8 cellular contexts compared by ENCODE assay signal in the genomic region with DNA sequence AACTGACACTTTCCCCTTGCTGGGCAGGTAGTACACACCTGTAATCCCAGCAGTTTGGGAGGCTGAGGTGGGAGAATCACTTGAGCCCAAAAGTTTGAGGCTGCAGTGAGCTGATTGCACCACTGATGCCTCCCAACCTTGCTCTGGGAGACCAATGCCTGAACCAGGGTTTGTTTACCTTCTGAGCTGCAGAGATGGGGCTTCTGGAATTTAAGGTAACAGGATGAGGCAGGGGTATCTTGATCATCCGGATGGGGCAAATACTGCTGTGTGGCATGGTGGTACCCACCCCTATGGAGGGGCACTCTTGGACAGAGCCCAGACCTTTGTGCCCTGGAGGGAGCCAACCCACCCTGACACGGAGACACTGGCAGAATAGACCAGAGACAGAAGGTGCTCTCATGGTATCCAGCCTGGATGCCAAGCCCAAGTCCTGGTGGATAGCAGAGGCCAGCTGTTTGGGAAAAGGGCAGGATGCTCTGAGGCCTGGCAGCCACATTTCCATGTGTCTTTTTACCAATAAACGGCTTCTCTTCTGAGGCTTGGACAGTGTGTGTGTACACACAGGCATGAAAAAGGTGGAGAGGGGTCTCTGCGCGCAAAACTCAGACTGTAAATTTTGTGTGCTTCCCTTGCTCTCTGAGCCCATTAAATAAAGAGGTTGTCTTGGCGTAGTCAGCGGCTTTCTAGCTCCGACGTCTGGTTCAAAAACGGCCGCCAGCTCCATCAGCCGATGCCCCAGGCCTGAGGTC. TPM values are rescaled to one million over a fixed set of nuclear protein-coding genes. Genes with fewer than 3 reads are reported as not detected.
DNase-seq lines count a peak whose midpoint lies in the region; ATAC-seq and TF ChIP-seq lines count a peak whose summit lies in the region.

No MANE protein-coding gene starts in this region.

- 12% methylated on average over 12 of the region's 12 CpGs for WGBS in mammary epithelial cell (ENCODE audit: low coverage, missing lambda C conversion rate)

- no peaks in the 10 kb centered on the region for H4K20me1 ChIP-seq in mammary epithelial cell (ENCODE audit: insufficient read depth, low read length)

- in situ Hi-C loops in mammary epithelial cell (cut with MboI; ENCODE audit: low sequenced_read_pairs in 2 of 2) = loop anchor here in 1 of 2 donors (25.0 kb wide), 1 partner anchor 312 kb away; a partner anchor contains a TSS

- H2AFZ ChIP-seq in mammary epithelial cell (ENCODE audit: low read depth, low read length) = peak overlapping the region; percentile 82

- BruUV-seq in A673 (replicated peaks; lab: Mats Ljungman, UMichigan) (no TSS peak), mammary epithelial cell (replicated peaks; lab: Mats Ljungman, UMichigan) (no TSS peak)

- dilution Hi-C loops in mammary epithelial cell (cut with HindIII; ENCODE audit: low sequenced_read_pairs) = loop anchor here (5.0 kb wide), 1 partner anchor 282 kb away; no protein-coding TSS in a partner anchor

- POLR2A ChIA-PET in A673 (lab: Charles Lee; ENCODE audit: low non-redundant PET) = no interaction called here

- H3K4me1 ChIP-seq in A673 (ENCODE audit: insufficient read depth, low read length, poor library complexity, severe bottlenecking) (peaks cover 26% of the 10 kb centered on the region), HUES48 (ENCODE audit: control insufficient read depth, insufficient read depth, low read length) (peaks cover 16% of the 10 kb centered on the region), mammary epithelial cell (ENCODE audit: insufficient read depth, low read length) (peaks cover 14% of the 10 kb centered on the region), mucosa of rectum (ENCODE audit: control insufficient read depth in 2 of 2, insufficient read depth in 2 of 2, low read length in 2 of 2) (peaks cover 14 to 21% of the 10 kb centered on the region in 2 donors)

- peak overlapping the region; percentile 91 for H3K27ac ChIP-seq in A673 (ENCODE audit: low read depth, low read length, poor library complexity, severe bottlenecking)
- peak overlapping the region; percentile 99 for H3K27ac ChIP-seq in HUES48 (ENCODE audit: low read depth, low read length)
- peak overlapping the region; percentile 34 for H3K27ac ChIP-seq in mammary epithelial cell (ENCODE audit: insufficient read depth, low read depth, low read length)
- H3K27ac ChIP-seq in mucosa of rectum (ENCODE audit: low read depth in 2 of 2, low read length in 2 of 2) = peak overlapping the region; percentile 67 to 80

- H3K27me3 ChIP-seq in A673 (replicated peaks; ENCODE audit: insufficient read depth, low read depth, low read length, poor library complexity) (no peaks in the 10 kb centered on the region), HUES48 (ENCODE audit: control insufficient read depth, insufficient read depth, low read length) (no peaks in the 10 kb centered on the region), mammary epithelial cell (ENCODE audit: insufficient read depth, low read length) (no peaks in the 10 kb centered on the region), mucosa of rectum (ENCODE audit: control insufficient read depth in 2 of 2, insufficient read depth in 2 of 2, low read length in 2 of 2) (no peaks in the 10 kb centered on the region)

- DNase-seq in A673 (ENCODE audit: low spot score) (no peak), mammary epithelial cell (no peak), pons (ENCODE audit: low spot score) (no peak), OCI-M2 (lab: John Stamatoyannopoulos, UW; ENCODE audit: unreplicated experiment) (no peak), D341Med (ENCODE audit: low spot score) (no peak)

- H3K4me3 ChIP-seq in A673 (ENCODE audit: low read depth, low read length, poor library complexity, severe bottlenecking) (peak overlapping the region; percentile 54), HUES48 (ENCODE audit: low read depth, low read length) (peak overlapping the region; percentile 63), mammary epithelial cell (replicated peaks in 1 of 3; ENCODE audit: insufficient read depth in 1 of 3, low read depth in 2 of 3, low read length in 3 of 3) (peak overlapping the region; percentile 41 to 56 (median 42)), mucosa of rectum (ENCODE audit: low read length in 2 of 2) (peak overlapping the region; percentile 81 to 88)

- intact Hi-C loops in A673 (cut with micrococcal nuclease; ENCODE audit: unreplicated experiment) = no loop called here
- intact Hi-C loops in mammary epithelial cell (cut with micrococcal nuclease) = no loop called here

- H3K36me3 ChIP-seq in A673 (ENCODE audit: insufficient read depth, low read length, poor library complexity, severe bottlenecking) (peaks cover 10% of the 10 kb centered on the region), HUES48 (ENCODE audit: control insufficient read depth, insufficient read depth, low read length) (peaks cover 23% of the 10 kb centered on the region), mammary epithelial cell (ENCODE audit: insufficient read depth, low read length) (no peaks in the 10 kb centered on the region), mucosa of rectum (ENCODE audit: control insufficient read depth in 2 of 2, insufficient read depth in 2 of 2, low read length in 2 of 2) (peaks cover 0 to 11% of the 10 kb centered on the region in 2 donors)

- H3K9ac ChIP-seq in HUES48 (ENCODE audit: low read depth, low read length) = peak overlapping the region; percentile 76
- H3K9ac ChIP-seq in mammary epithelial cell (ENCODE audit: insufficient read depth, low read length) = no peak overlapping the region
- H3K9ac ChIP-seq in mucosa of rectum (ENCODE audit: low read depth in 1 of 2, low read length in 2 of 2) = peak overlapping the region; percentile 84 to 90

- TF ChIP-seq CTCF in A673 (conservative IDR thresholded peaks at IDR 0.05; ENCODE audit: low read depth, low read length) = no peak
- TF ChIP-seq CTCF in mammary epithelial cell (conservative IDR thresholded peaks at IDR 0.05 in 1 of 2, IDR thresholded peaks at IDR 0.05 in 1 of 2; ENCODE audit: extremely low read depth in 1 of 2, insufficient read depth in 1 of 2, low read depth in 1 of 2, low read length in 2 of 2) = no peak

- CTCF ChIA-PET in A673 (lab: Charles Lee) (interaction anchor here (0.6 to 1.0 kb wide), 2 partner anchors 30 to 199 kb away, joined by 3 to 4 read pairs; a partner anchor contains a TSS), mammary epithelial cell (lab: Charles Lee; ENCODE audit: low non-redundant PET) (interaction anchor here (0.5 to 1.0 kb wide), 2 partner anchors 29 to 30 kb away, joined by 3 read pairs; a partner anchor contains a TSS)

- peaks cover 11% of the 10 kb centered on the region for H3K79me2 ChIP-seq in mammary epithelial cell (ENCODE audit: insufficient read depth, low read length)

- no peaks in the 10 kb centered on the region for H3K9me3 ChIP-seq in A673 (ENCODE audit: low read depth, low read length, poor library complexity, severe bottlenecking)
- H3K9me3 ChIP-seq in HUES48 (ENCODE audit: control insufficient read depth, insufficient read depth, low read length) = no peaks in the 10 kb centered on the region
- H3K9me3 ChIP-seq in mammary epithelial cell (replicated peaks; ENCODE audit: insufficient read depth, low read length) = no peaks in the 10 kb centered on the region
- H3K9me3 ChIP-seq in mucosa of rectum (ENCODE audit: control insufficient read depth in 2 of 2, low read length in 2 of 2) = no peaks in the 10 kb centered on the region

- H3K4me2 ChIP-seq in mammary epithelial cell (ENCODE audit: insufficient read depth, low read depth, low read length) = peak overlapping the region; percentile 96

- ATAC-seq in GM21381 (IDR thresholded peaks at IDR 0.05; ENCODE audit: unreplicated experiment) = no peak

RNA-seq across cellular contexts. Expression of a gene that starts 4.4 kb away (rescaled TPM):
- total RNA-seq in A673 (2021) = 21.6 and 22.0 TPM in 2 replicates
- total RNA-seq in mammary epithelial cell = 10 to 100 TPM in 1 of 2 donors, 1 to 10 TPM in 1; 8.8 to 17.7 TPM
- polyA plus RNA-seq in mammary epithelial cell = 4.7 TPM
- polyA minus RNA-seq in mammary epithelial cell = 17.0 TPM

RNA-seq across cellular contexts. Expression of a gene that starts 7.8 kb away (rescaled TPM):
- total RNA-seq in A673 (2021) (21.9 and 22.2 TPM in 2 replicates), mammary epithelial cell (1 to 10 TPM; 6.3 to 6.5 TPM)
- polyA plus RNA-seq in mammary epithelial cell = 3.3 TPM
- polyA minus RNA-seq in mammary epithelial cell = not detected

RNA-seq across cellular contexts. Expression of a gene that starts 17.2 kb away (rescaled TPM):
- total RNA-seq in A673 (2021) (0.86 and 1.3 TPM in 2 replicates), mammary epithelial cell (1 to 10 TPM in 1 of 2 donors, not detected in 1; 2.0 TPM)
- polyA plus RNA-seq in mammary epithelial cell = 0.03 TPM
- polyA minus RNA-seq in mammary epithelial cell = not detected

RNA-seq across cellular contexts. Expression of a gene that starts 25.0 kb away (rescaled TPM):
- total RNA-seq in A673 (2021) = not detected in 2 replicates
- not detected for total RNA-seq in mammary epithelial cell
- polyA plus RNA-seq in mammary epithelial cell = 0.29 TPM
- polyA minus RNA-seq in mammary epithelial cell = not detected

RNA-seq across cellular contexts. Expression of a gene that starts 29.3 kb away (rescaled TPM):
- total RNA-seq in A673 (2021) (59.3 and 66.0 TPM in 2 replicates), mammary epithelial cell (10 to 100 TPM; 27.3 to 45.5 TPM)
- polyA plus RNA-seq in mammary epithelial cell = 26.3 TPM
- 49.4 TPM for polyA minus RNA-seq in mammary epithelial cell

Comparison
In these comparisons a context has a peak if more than half of its experiments do, and no peak if none do; other contexts are left out.
1. H3K27ac ChIP-seq: peak in every context shown above with its lines; median percentile 99 in HUES48; 91 in A673; 74 in mucosa of rectum; 34 in mammary epithelial cell.